In the genomic region with DNA sequence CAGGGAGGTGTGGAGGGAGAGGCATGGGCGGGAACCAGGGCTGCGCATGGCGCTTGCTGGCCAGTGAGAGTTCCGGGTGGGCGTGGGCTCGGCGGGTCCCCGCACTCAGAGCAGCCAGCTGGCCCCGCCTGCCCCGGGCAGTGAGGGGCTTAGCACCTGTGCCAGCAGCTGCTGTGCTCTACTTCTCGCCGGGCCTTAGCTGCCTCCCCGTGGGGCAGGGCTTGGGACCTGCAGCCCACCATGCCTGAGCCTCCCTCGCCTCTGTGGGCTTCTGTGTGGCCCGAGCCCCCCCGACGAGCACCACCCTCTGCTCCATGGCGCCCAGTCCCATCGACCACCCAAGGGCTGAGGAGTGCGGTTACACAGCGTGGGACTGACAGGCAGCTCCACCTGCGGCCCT, we compare ENCODE assay signal across 24 cellular contexts.
"Had no signal": no experiment of that assay in that cellular context is flagged by ENCODE, and none has a peak within 500 bp of the region (broad histone marks: within the 10 kb centered on the region; RNA-seq: fewer than 3 reads in every experiment).

No MANE protein-coding gene starts in this region.

- H3K9me3 ChIP-seq: colonic mucosa, gastrocnemius medialis had no signal

- DNase-seq: colonic mucosa; cortex of kidney; dermis blood vessel endothelial cell; dorsolateral prefrontal cortex; effector CD4-positive, alpha-beta T cell; effector CD8-positive, alpha-beta T cell; effector memory CD4-positive, alpha-beta T cell; effector memory CD8-positive, alpha-beta T cell; endodermal cell; erythroblast; esophagus squamous epithelium; foreskin fibroblast; foreskin keratinocyte; foreskin melanocyte; gastrocnemius medialis; glutamatergic neuron; head of caudate nucleus; heart left ventricle; heart right ventricle had no signal

- H3K27ac Mint-ChIP-seq: dendritic cell treated with granulocyte-macrophage colony-stimulating factor and Interleukin-4, amounts not matched to agents 40 ng/mL and 50 ng/mL, for 4 days; effector memory CD8-positive, alpha-beta T cell; endodermal cell had no signal

- H3K4me1 ChIP-seq: colonic mucosa, esophagus muscularis mucosa, esophagus squamous epithelium, foreskin keratinocyte, gastrocnemius medialis, gastroesophageal sphincter, heart left ventricle, heart right ventricle had no signal

- H3K27me3 Mint-ChIP-seq: dendritic cell treated with granulocyte-macrophage colony-stimulating factor and Interleukin-4, amounts not matched to agents 40 ng/mL and 50 ng/mL, for 4 days; effector memory CD8-positive, alpha-beta T cell had no signal

- H3K27ac ChIP-seq: colonic mucosa, coronary artery, dorsolateral prefrontal cortex, epithelial cell of prostate, esophagus muscularis mucosa, esophagus squamous epithelium, foreskin keratinocyte, gastrocnemius medialis, gastroesophageal sphincter, heart left ventricle, heart right ventricle had no signal

- H3K4me3 Mint-ChIP-seq: dendritic cell treated with granulocyte-macrophage colony-stimulating factor and Interleukin-4, amounts not matched to agents 40 ng/mL and 50 ng/mL, for 4 days; effector memory CD8-positive, alpha-beta T cell; endodermal cell had no signal

- H3K4me3 ChIP-seq: colonic mucosa, coronary artery, dorsolateral prefrontal cortex, esophagus muscularis mucosa, esophagus squamous epithelium, gastrocnemius medialis, gastroesophageal sphincter, heart left ventricle, heart right ventricle had no signal

- H3K9me3 Mint-ChIP-seq: effector memory CD8-positive, alpha-beta T cell had no signal

- H3K27me3 ChIP-seq: colonic mucosa, dorsolateral prefrontal cortex, esophagus muscularis mucosa, esophagus squamous epithelium, foreskin keratinocyte, gastrocnemius medialis, gastroesophageal sphincter, heart left ventricle, heart right ventricle had no signal

- H3K36me3 ChIP-seq: colonic mucosa had no signal
